ENCODE assay signal across 22 cellular contexts in the genomic region with DNA sequence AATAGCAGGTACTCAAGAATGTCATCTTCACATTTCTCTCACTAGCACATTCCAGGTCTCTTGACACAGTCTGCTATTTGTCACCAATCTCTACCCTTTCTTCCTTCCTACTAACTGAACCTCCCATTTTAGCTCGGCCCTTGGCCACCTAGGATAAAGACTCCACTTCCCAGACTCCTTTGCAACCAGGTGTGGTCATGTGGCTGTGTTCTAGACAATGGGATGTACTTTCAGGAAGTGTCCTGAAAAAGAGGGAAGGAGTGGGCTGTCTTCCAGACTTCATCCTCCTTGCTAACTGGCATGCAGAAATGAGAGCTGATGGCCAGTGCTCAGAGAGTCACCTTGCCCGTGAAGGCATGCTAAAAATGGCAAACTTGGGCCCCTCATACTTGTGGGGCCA.
"Had no signal": no experiment of that assay in that cellular context is flagged by ENCODE, and none has a peak within 500 bp of the region (broad histone marks: within the 10 kb centered on the region; RNA-seq: fewer than 3 reads in every experiment).

No MANE protein-coding gene starts in this region.

- H3K36me3 ChIP-seq: brain microvascular endothelial cell, colonic mucosa, ovary, right lobe of liver, stomach had no signal

- H3K27me3 Mint-ChIP-seq: type B pancreatic cell had no signal

- H3K27ac ChIP-seq: brain microvascular endothelial cell, colonic mucosa, ovary, psoas muscle, right lobe of liver, stomach had no signal

- H3K4me1 ChIP-seq: colonic mucosa, psoas muscle, right lobe of liver, stomach had no signal

- H3K27me3 ChIP-seq: brain microvascular endothelial cell, colonic mucosa, ovary, right lobe of liver, stomach had no signal

- ATAC-seq: activated CD4-positive, CD25-positive, alpha-beta regulatory T cell treated with anti-CD3 and anti-CD28 coated beads, Interleukin-2, amount 50 U/mL, for 24 hours; activated naive CD8-positive, alpha-beta T cell treated with anti-CD3 and anti-CD28 coated beads, Interleukin-2, amount 50 U/mL, for 24 hours; left cardiac atrium; natural killer cell; psoas muscle; right lobe of liver had no signal

- H3K4me1 Mint-ChIP-seq: activated naive CD4-positive, alpha-beta T cell treated with anti-CD3 and anti-CD28 coated beads, Interleukin-2, amount 10 ng/mL, durations not matched to agents 7 days and 5 days; activated naive CD8-positive, alpha-beta T cell treated with anti-CD3 and anti-CD28 coated beads, Interleukin-2, amount 50 U/mL, for 24 hours had no signal

- H3K36me3 Mint-ChIP-seq: activated naive CD4-positive, alpha-beta T cell treated with anti-CD3 and anti-CD28 coated beads, Interleukin-2, amount 10 ng/mL, durations not matched to agents 7 days and 5 days; natural killer cell; type B pancreatic cell had no signal

- H3K9me3 ChIP-seq: colonic mucosa, ovary, psoas muscle, right lobe of liver, stomach had no signal

- H3K4me3 Mint-ChIP-seq: activated naive CD4-positive, alpha-beta T cell treated with anti-CD3 and anti-CD28 coated beads, Interleukin-2, amount 10 ng/mL, durations not matched to agents 7 days and 5 days; activated naive CD8-positive, alpha-beta T cell treated with anti-CD3 and anti-CD28 coated beads, Interleukin-2, amount 50 U/mL, for 24 hours; natural killer cell; type B pancreatic cell had no signal

- H3K27ac Mint-ChIP-seq: activated naive CD4-positive, alpha-beta T cell treated with anti-CD3 and anti-CD28 coated beads, Interleukin-2, amount 10 ng/mL, durations not matched to agents 7 days and 5 days; activated naive CD8-positive, alpha-beta T cell treated with anti-CD3 and anti-CD28 coated beads, Interleukin-2, amount 50 U/mL, for 24 hours; natural killer cell; type B pancreatic cell had no signal

- DNase-seq: activated CD8-positive, alpha-beta memory T cell treated with anti-CD3 and anti-CD28 coated beads for 24 hours; activated CD8-positive, alpha-beta memory T cell treated with anti-CD3 and anti-CD28 coated beads, Interleukin-2, amount 50 U/mL, for 48 hours; activated effector memory CD4-positive, alpha-beta T cell treated with Interleukin-2 at 50 U/mL for 16 hours; activated naive CD4-positive, alpha-beta T cell treated with anti-CD3 and anti-CD28 coated beads, Interleukin-2, amount 10 ng/mL, durations not matched to agents 7 days and 5 days; activated naive CD8-positive, alpha-beta T cell treated with anti-CD3 and anti-CD28 coated beads, Interleukin-2, amount 50 U/mL, for 24 hours; activated T-cell treated with anti-CD3 and anti-CD28 coated beads, Interleukin-2, amount 50 U/mL, for 48 hours; aorta; brain microvascular endothelial cell; central memory CD4-positive, alpha-beta T cell; colonic mucosa; left cardiac atrium; natural killer cell; ovary; psoas muscle; right lobe of liver; small intestine; stimulated activated CD4-positive, alpha-beta T cell treated with anti-CD3 and anti-CD28 coated beads, Interleukin-15, amount 100 ng/mL, for 24 hours; stimulated activated CD4-positive, alpha-beta T cell treated with anti-CD3 and anti-CD28 coated beads, Interleukin-2, amount 100 ng/mL, for 48 hours; stomach; T1000 had no signal

- H3K9me3 Mint-ChIP-seq: activated naive CD4-positive, alpha-beta T cell treated with anti-CD3 and anti-CD28 coated beads, Interleukin-2, amount 10 ng/mL, durations not matched to agents 7 days and 5 days; activated naive CD8-positive, alpha-beta T cell treated with anti-CD3 and anti-CD28 coated beads, Interleukin-2, amount 50 U/mL, for 24 hours; natural killer cell; type B pancreatic cell had no signal

- H3K4me3 ChIP-seq: colonic mucosa, ovary, psoas muscle, right lobe of liver, stomach had no signal
